36 cellular contexts compared by ENCODE assay signal in the genomic region with DNA sequence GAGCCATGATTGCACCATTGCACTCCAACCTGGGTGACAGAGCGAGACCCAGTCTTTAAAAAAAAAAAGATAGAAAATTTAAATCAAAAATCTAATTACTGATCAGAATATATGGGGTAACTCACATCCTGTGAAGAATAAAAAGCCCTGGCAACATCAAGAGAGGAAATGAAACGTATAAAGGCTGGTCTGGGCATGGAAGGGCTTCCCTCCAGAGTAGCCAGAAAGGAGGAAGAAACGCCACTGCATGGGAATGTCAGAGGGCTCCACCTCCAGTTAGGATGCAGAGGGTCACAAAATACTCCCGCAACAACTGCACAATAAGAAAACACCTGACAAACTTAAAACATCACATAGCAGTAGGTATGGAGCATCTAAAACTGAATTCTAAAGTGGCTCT. TPM values are rescaled to one million over a fixed set of nuclear protein-coding genes. Genes with fewer than 3 reads are reported as not detected.
"Had no signal": no experiment of that assay in that cellular context is flagged by ENCODE, and none has a peak within 500 bp of the region (broad histone marks: within the 10 kb centered on the region; RNA-seq: fewer than 3 reads in every experiment).

No MANE protein-coding gene starts in this region.

- H3K4me1 Mint-ChIP-seq: immature natural killer cell; memory B cell; naive thymus-derived CD4-positive, alpha-beta T cell; stimulated activated naive B cell treated with anti-CD40 and anti-IgM and Interleukin-4, amounts not matched to agents 10 μg/mL and 1 μg/mL and 100 μg/mL, for 72 hours had no signal

- H3K27ac ChIP-seq: left ventricle myocardium inferior, parathyroid adenoma, right atrium auricular region, right lobe of liver, stomach, testis, thyroid gland, transverse colon, upper lobe of left lung, vagina had no signal

- ATAC-seq: mucosa of descending colon; naive thymus-derived CD4-positive, alpha-beta T cell; natural killer cell treated with Interleukin-12 subunit alpha and Interleukin-12 subunit beta and Interleukin-15 and Interleukin-18, amount 100 ng/mL, for 72 hours; right lobe of liver; stimulated activated naive B cell treated with anti-CD40 and anti-IgM and Interleukin-4, amounts not matched to agents 10 μg/mL and 1 μg/mL and 100 μg/mL, for 72 hours; stimulated activated naive CD8-positive, alpha-beta T cell treated with anti-CD3 and anti-CD28 coated beads, Interleukin-15, Interleukin-2, amounts not matched to agents 100 U/mL and 50 U/mL, for 24 hours had no signal

- H3K9me3 ChIP-seq: mucosa of descending colon, right lobe of liver, testis, thyroid gland, transverse colon, upper lobe of left lung, vagina had no signal

- H3K27me3 Mint-ChIP-seq: progenitor cell of endocrine pancreas had no signal

- H3K4me1 ChIP-seq: left ventricle myocardium inferior, parathyroid adenoma, right atrium auricular region, right lobe of liver, stomach, testis, thyroid gland, transverse colon, upper lobe of left lung, vagina had no signal

- H3K9ac ChIP-seq: parathyroid adenoma had no signal

- H3K27me3 ChIP-seq: right atrium auricular region, right lobe of liver, testis, thyroid gland, transverse colon, upper lobe of left lung, vagina had no signal

- H3K4me2 ChIP-seq: smooth muscle cell had no signal

- FAIRE-seq: islet of Langerhans had no signal

- H3K9me3 Mint-ChIP-seq: natural killer cell treated with Interleukin-12 subunit alpha and Interleukin-12 subunit beta and Interleukin-15 and Interleukin-18, amount 100 ng/mL, for 72 hours had no signal

- H3K4me3 Mint-ChIP-seq: immature natural killer cell; memory B cell; naive thymus-derived CD4-positive, alpha-beta T cell; natural killer cell treated with Interleukin-12 subunit alpha and Interleukin-12 subunit beta and Interleukin-15 and Interleukin-18, amount 100 ng/mL, for 72 hours; stimulated activated naive B cell treated with anti-CD40 and anti-IgM and Interleukin-4, amounts not matched to agents 10 μg/mL and 1 μg/mL and 100 μg/mL, for 72 hours had no signal

- H3K4me3 ChIP-seq: left ventricle myocardium inferior, lung, mucosa of descending colon, right atrium auricular region, right lobe of liver, smooth muscle cell, stomach, testis, thyroid gland, transverse colon, upper lobe of left lung, vagina had no signal

- H3K36me3 ChIP-seq: left ventricle myocardium inferior, right atrium auricular region, right lobe of liver, stomach, thyroid gland, transverse colon, upper lobe of left lung, vagina had no signal

- H2AFZ ChIP-seq: parathyroid adenoma had no signal

- DNase-seq: hippocampal formation; immature natural killer cell; left ventricle myocardium inferior; midbrain; mucosa of descending colon; naive thymus-derived CD4-positive, alpha-beta T cell; right lobe of liver; stimulated activated CD4-positive, alpha-beta T cell treated with anti-CD3 and anti-CD28 coated beads, Interleukin-15, amount 100 ng/mL, for 24 hours; stimulated activated CD4-positive, alpha-beta T cell treated with anti-CD3 and anti-CD28 coated beads, Interleukin-2, amount 100 ng/mL, for 24 hours; stimulated activated CD4-positive, alpha-beta T cell treated with anti-CD3 and anti-CD28 coated beads, Interleukin-4, amount 100 ng/mL, for 1 hour; stimulated activated naive B cell treated with anti-CD40 and anti-IgM and Interleukin-4, amounts not matched to agents 10 μg/mL and 1 μg/mL and 100 μg/mL, for 72 hours; stimulated activated naive CD8-positive, alpha-beta T cell treated with anti-CD3 and anti-CD28 coated beads, Interleukin-15, Interleukin-2, amounts not matched to agents 100 U/mL and 50 U/mL, for 24 hours; stomach; testis; thyroid gland; transverse colon; upper lobe of left lung had no signal

- H3K27ac Mint-ChIP-seq: immature natural killer cell; memory B cell; naive thymus-derived CD4-positive, alpha-beta T cell; natural killer cell treated with Interleukin-12 subunit alpha and Interleukin-12 subunit beta and Interleukin-15 and Interleukin-18, amount 100 ng/mL, for 72 hours; progenitor cell of endocrine pancreas; stimulated activated naive B cell treated with anti-CD40 and anti-IgM and Interleukin-4, amounts not matched to agents 10 μg/mL and 1 μg/mL and 100 μg/mL, for 72 hours had no signal

RNA-seq across cellular contexts. Expression of a gene that starts 4.9 kb away (rescaled TPM):
- total RNA-seq: kidney epithelial cell; left ventricle myocardium inferior; lower leg skin; lung; mesenteric fat pad; mucosa of descending colon; myocyte; naive thymus-derived CD4-positive, alpha-beta T cell; natural killer cell treated with Interleukin-12 subunit alpha and Interleukin-12 subunit beta and Interleukin-15 and Interleukin-18, amount 100 ng/mL, for 72 hours; omental fat pad; progenitor cell of endocrine pancreas; renal cortical epithelial cell; right atrium auricular region; right lobe of liver; skeletal muscle tissue; smooth muscle cell; stomach; thyroid gland; transverse colon; upper lobe of left lung; urinary bladder; vagina had no signal
- polyA plus RNA-seq: immature natural killer cell; lung; naive thymus-derived CD4-positive, alpha-beta T cell; neural cell; smooth muscle cell; stomach; urinary bladder had no signal

RNA-seq across cellular contexts. Expression of a gene that starts 32.6 kb away (rescaled TPM):
- total RNA-seq: kidney epithelial cell; left ventricle myocardium inferior; lower leg skin; lung; mesenteric fat pad; mucosa of descending colon; myocyte; naive thymus-derived CD4-positive, alpha-beta T cell; natural killer cell treated with Interleukin-12 subunit alpha and Interleukin-12 subunit beta and Interleukin-15 and Interleukin-18, amount 100 ng/mL, for 72 hours; omental fat pad; progenitor cell of endocrine pancreas; pulmonary artery endothelial cell; renal cortical epithelial cell; right atrium auricular region; right lobe of liver; skeletal muscle tissue; smooth muscle cell; stomach; thyroid gland; transverse colon; upper lobe of left lung; urinary bladder; vagina had no signal
- polyA plus RNA-seq: immature natural killer cell; lung; naive thymus-derived CD4-positive, alpha-beta T cell; neural cell; smooth muscle cell; stomach; urinary bladder had no signal

RNA-seq across cellular contexts. Expression of a gene that starts 46.6 kb away (rescaled TPM):
- total RNA-seq: kidney epithelial cell; left ventricle myocardium inferior; lower leg skin; lung; mesenteric fat pad; mucosa of descending colon; myocyte; naive thymus-derived CD4-positive, alpha-beta T cell; natural killer cell treated with Interleukin-12 subunit alpha and Interleukin-12 subunit beta and Interleukin-15 and Interleukin-18, amount 100 ng/mL, for 72 hours; omental fat pad; progenitor cell of endocrine pancreas; pulmonary artery endothelial cell; renal cortical epithelial cell; right atrium auricular region; right lobe of liver; skeletal muscle tissue; smooth muscle cell; stomach; thyroid gland; transverse colon; upper lobe of left lung; urinary bladder; vagina had no signal
- polyA plus RNA-seq: immature natural killer cell; lung; naive thymus-derived CD4-positive, alpha-beta T cell; neural cell; smooth muscle cell; stomach; urinary bladder had no signal
